Comparison of ENCODE assay signal across 15 cellular contexts in genomic region chr6:149136273-149136912, GRCh38.
A peak's percentile ranks its signal among the peaks of the same experiment; 100 is the strongest.
DNase-seq lines count a peak whose midpoint lies in the region; ATAC-seq, FAIRE-seq and TF ChIP-seq lines count a peak whose summit lies in the region.
"Had no signal": no experiment of that assay in that cellular context is flagged by ENCODE, and none has a peak within 500 bp of the region (broad histone marks: within the 10 kb centered on the region; RNA-seq: fewer than 3 reads in every experiment).

No MANE protein-coding gene starts in this region.

- no peak for FAIRE-seq in H1 (lab: Jason Lieb, UNC)
- FAIRE-seq: D721Med had no signal

- H2BK12ac ChIP-seq in H1 (ENCODE audit: low read depth, low read length): no peak overlapping the region

- H3K23ac ChIP-seq in H1 (ENCODE audit: insufficient read length): peak overlapping the region; percentile 43

- POLR2A ChIA-PET in H1 (lab: Charles Lee; ENCODE audit: partially characterized antibody): no interaction called here

- H3K14ac ChIP-seq in H1 (ENCODE audit: insufficient read length): no peak overlapping the region

- peak overlapping the region; percentile 39 for H3K4me3 ChIP-seq in CD4-positive, CD25-positive, alpha-beta regulatory T cell (ENCODE audit: low read depth, low read length)
- no peak overlapping the region for H3K4me3 ChIP-seq in H1 (ENCODE audit: extremely low read depth in 1 of 4, insufficient read depth in 2 of 4, low read depth in 3 of 4, low read length in 4 of 4)
- no peak overlapping the region for H3K4me3 ChIP-seq in gastrocnemius medialis
- H3K4me3 ChIP-seq: GM23338 had no signal

- H3K18ac ChIP-seq in H1 (ENCODE audit: extremely low read depth, low read length): no peak overlapping the region

- H3K23me2 ChIP-seq in H1 (ENCODE audit: low read depth, low read length): no peaks in the 10 kb centered on the region; the same call in 1 of the 2 replicates

- ATAC-seq in CD4-positive, CD25-positive, alpha-beta regulatory T cell (ENCODE audit: low read depth in 2 of 2): no peak
- ATAC-seq in T-helper 17 cell: no peak
- ATAC-seq in gastrocnemius medialis: no peak
- ATAC-seq: CD8-positive, alpha-beta T cell; GM23338 had no signal

- H3K27me3 Mint-ChIP-seq in activated CD4-positive, alpha-beta T cell treated with anti-CD3 and anti-CD28 coated beads, Interleukin-2, amount 10 ng/mL, durations not matched to agents 24 days and 14 days: no peaks in the 10 kb centered on the region
- H3K27me3 Mint-ChIP-seq in CD4-positive, CD25-positive, alpha-beta regulatory T cell: no peaks in the 10 kb centered on the region
- no peaks in the 10 kb centered on the region for H3K27me3 Mint-ChIP-seq in activated T-helper 2 cell treated with anti-CD3 and anti-CD28 coated beads, Interferon-gamma antibody, Interleukin-2, Interleukin-4, amounts not matched to agents 10 μg/mL and 5 μg/mL and 100 μg/mL, durations not matched to agents 14 hours and 24 hours and 36 hours (ENCODE audit: low read depth)
- no peaks in the 10 kb centered on the region for H3K27me3 Mint-ChIP-seq in T-helper 17 cell

- H3K79me2 ChIP-seq in H1 (ENCODE audit: control insufficient read depth in 1 of 2, insufficient read depth in 2 of 2, low read length in 2 of 2): no peaks in the 10 kb centered on the region

- H2BK5ac ChIP-seq in H1 (ENCODE audit: low read depth, low read length): no peak overlapping the region

- no peak overlapping the region for H3K4me3 Mint-ChIP-seq in activated CD4-positive, alpha-beta T cell treated with anti-CD3 and anti-CD28 coated beads, Interleukin-2, amount 10 ng/mL, durations not matched to agents 24 days and 14 days
- peak overlapping the region in 1 of 4 donors; percentile 32 for H3K4me3 Mint-ChIP-seq in CD4-positive, CD25-positive, alpha-beta regulatory T cell
- no peak overlapping the region for H3K4me3 Mint-ChIP-seq in activated T-helper 2 cell treated with anti-CD3 and anti-CD28 coated beads, Interferon-gamma antibody, Interleukin-2, Interleukin-4, amounts not matched to agents 10 μg/mL and 5 μg/mL and 100 μg/mL, durations not matched to agents 14 hours and 24 hours and 36 hours (ENCODE audit: low read depth)
- no peak overlapping the region for H3K4me3 Mint-ChIP-seq in T-helper 17 cell
- H3K4me3 Mint-ChIP-seq: CD8-positive, alpha-beta T cell; GM23338; H9 had no signal

- no peak overlapping the region for H2AK5ac ChIP-seq in H1 (ENCODE audit: low read depth, low read length)

- no peak overlapping the region for H2AFZ ChIP-seq in H1 (ENCODE audit: low read length)
- H2AFZ ChIP-seq: GM23338 had no signal

- no peak overlapping the region for H3K9ac ChIP-seq in H1 (replicated peaks in 1 of 4; ENCODE audit: extremely low read depth in 1 of 4, low read depth in 3 of 4, low read length in 3 of 4)

- H3K9me3 Mint-ChIP-seq in activated CD4-positive, alpha-beta T cell treated with anti-CD3 and anti-CD28 coated beads, Interleukin-2, amount 10 ng/mL, durations not matched to agents 24 days and 14 days: peaks cover 3% of the 10 kb centered on the region
- peaks cover 1 to 6% (median 4%) of the 10 kb centered on the region in 7 donors for H3K9me3 Mint-ChIP-seq in CD4-positive, CD25-positive, alpha-beta regulatory T cell
- H3K9me3 Mint-ChIP-seq in activated T-helper 2 cell treated with anti-CD3 and anti-CD28 coated beads, Interferon-gamma antibody, Interleukin-2, Interleukin-4, amounts not matched to agents 10 μg/mL and 5 μg/mL and 100 μg/mL, durations not matched to agents 14 hours and 24 hours and 36 hours: no peaks in the 10 kb centered on the region
- H3K9me3 Mint-ChIP-seq: CD8-positive, alpha-beta T cell; GM23338; H9 had no signal

- no peak overlapping the region for H2BK20ac ChIP-seq in H1 (ENCODE audit: low read length)

- no peak overlapping the region for H4K5ac ChIP-seq in H1 (ENCODE audit: insufficient read length, low read depth, low read length)

- no peaks in the 10 kb centered on the region for H3K27me3 ChIP-seq in CD4-positive, CD25-positive, alpha-beta regulatory T cell (ENCODE audit: control insufficient read depth, insufficient read depth, low read length)
- H3K27me3 ChIP-seq in H1 (replicated peaks in 1 of 4; ENCODE audit: control insufficient read depth in 3 of 4, extremely low read depth in 1 of 4, insufficient read depth in 3 of 4, low read length in 3 of 4) (no peaks in the 10 kb centered on the region), gastrocnemius medialis (no peaks in the 10 kb centered on the region)

- intact Hi-C loops in activated CD4-positive, alpha-beta T cell treated with anti-CD3 and anti-CD28 coated beads, Interleukin-2, amount 10 ng/mL, durations not matched to agents 24 days and 14 days (cut with micrococcal nuclease): loop anchor here (1.0 kb wide), 1 partner anchor 8 kb away; no protein-coding TSS in a partner anchor
- intact Hi-C loops in activated T-helper 2 cell treated with anti-CD3 and anti-CD28 coated beads, Interferon-gamma antibody, Interleukin-2, Interleukin-4, amounts not matched to agents 10 μg/mL and 5 μg/mL and 100 μg/mL, durations not matched to agents 14 hours and 24 hours and 36 hours (cut with micrococcal nuclease): no loop called here
- intact Hi-C loops in gastrocnemius medialis (cut with DNase I; ENCODE audit: low total_unique reads): no loop called here

- no peak for TF ChIP-seq RAD21 in H1 (IDR thresholded peaks at IDR 0.05 in 1 of 2, conservative IDR thresholded peaks at IDR 0.05 in 1 of 2; ENCODE audit: low read depth in 2 of 2, low read length in 2 of 2)

- TF ChIP-seq POLR2A in H1 (IDR thresholded peaks at IDR 0.05; ENCODE audit: control extremely low read depth in 1 of 2, low read depth in 2 of 2, low read length in 2 of 2) (no peak), gastrocnemius medialis (IDR thresholded peaks at IDR 0.05) (no peak)

- WGBS in H1 (ENCODE audit: extremely low coverage in 1 of 2, insufficient coverage in 1 of 2, insufficient read length in 1 of 2, insufficient replicate concordance in 2 of 2, low coverage in 1 of 2, low lambda C conversion rate in 2 of 2, missing lambda C conversion rate in 1 of 2), 2 experiments: 47% methylated on average over 5 of the region's 5 CpGs; no CpG with 5 or more reads in 1 of the 2 experiments

- no peak overlapping the region for H2BK15ac ChIP-seq in H1 (ENCODE audit: low read length)

- no peak for TF ChIP-seq EP300 in H1 (IDR thresholded peaks at IDR 0.05; ENCODE audit: borderline replicate concordance in 1 of 2, low read depth in 2 of 2, low read length in 2 of 2)

- no peak overlapping the region for H3K56ac ChIP-seq in H1 (replicated peaks; ENCODE audit: insufficient read length, low read depth, low read length)

- no peak overlapping the region for H4K8ac ChIP-seq in H1 (ENCODE audit: extremely low read depth, insufficient read depth, low read length)

- H3K27ac ChIP-seq in CD4-positive, CD25-positive, alpha-beta regulatory T cell (ENCODE audit: insufficient read depth, low read length, poor library complexity, severe bottlenecking): peak overlapping the region; percentile 15
- H3K27ac ChIP-seq in H1 (ENCODE audit: low read depth, low read length) (no peak overlapping the region), gastrocnemius medialis (no peak overlapping the region)
- H3K27ac ChIP-seq: C4-2B had no signal

- TF ChIP-seq CTCF in H1 (IDR thresholded peaks at IDR 0.05; ENCODE audit: control extremely low read depth in 1 of 3, insufficient read depth in 1 of 3, low read depth in 1 of 3, low read length in 3 of 3) (no peak), gastrocnemius medialis (IDR thresholded peaks at IDR 0.05 in 4 of 5, conservative IDR thresholded peaks at IDR 0.05 in 1 of 5) (no peak)

- no peaks in the 10 kb centered on the region for H3K36me3 ChIP-seq in CD4-positive, CD25-positive, alpha-beta regulatory T cell (ENCODE audit: control insufficient read depth, insufficient read depth, low read length)
- H3K36me3 ChIP-seq in H1 (ENCODE audit: control insufficient read depth in 2 of 4, insufficient read depth in 4 of 4, low read length in 3 of 4) (no peaks in the 10 kb centered on the region; a peak in 1 of 8 replicates), gastrocnemius medialis (no peaks in the 10 kb centered on the region)

- in situ Hi-C loops in gastrocnemius medialis (cut with MboI; ENCODE audit: low sequenced_read_pairs in 4 of 4): no loop called here

- H3K36me3 Mint-ChIP-seq in activated CD4-positive, alpha-beta T cell treated with anti-CD3 and anti-CD28 coated beads, Interleukin-2, amount 10 ng/mL, durations not matched to agents 24 days and 14 days (ENCODE audit: low read depth): peaks cover 20% of the 10 kb centered on the region
- peaks cover 10% of the 10 kb centered on the region for H3K36me3 Mint-ChIP-seq in CD4-positive, CD25-positive, alpha-beta regulatory T cell
- peaks cover 31% of the 10 kb centered on the region for H3K36me3 Mint-ChIP-seq in activated T-helper 2 cell treated with anti-CD3 and anti-CD28 coated beads, Interferon-gamma antibody, Interleukin-2, Interleukin-4, amounts not matched to agents 10 μg/mL and 5 μg/mL and 100 μg/mL, durations not matched to agents 14 hours and 24 hours and 36 hours (ENCODE audit: low read depth)
- no peaks in the 10 kb centered on the region for H3K36me3 Mint-ChIP-seq in T-helper 17 cell (ENCODE audit: low read depth)

- H3K4me2 ChIP-seq in H1 (ENCODE audit: insufficient read depth in 1 of 2, low read depth in 2 of 2, low read length in 2 of 2): no peak overlapping the region
- H3K4me2 ChIP-seq: GM23338 had no signal

- peaks cover 50% of the 10 kb centered on the region for H3K4me1 Mint-ChIP-seq in activated CD4-positive, alpha-beta T cell treated with anti-CD3 and anti-CD28 coated beads, Interleukin-2, amount 10 ng/mL, durations not matched to agents 24 days and 14 days
- H3K4me1 Mint-ChIP-seq in CD4-positive, CD25-positive, alpha-beta regulatory T cell: peaks cover 24 to 59% (median 44%) of the 10 kb centered on the region in 4 donors
- H3K4me1 Mint-ChIP-seq in activated T-helper 2 cell treated with anti-CD3 and anti-CD28 coated beads, Interferon-gamma antibody, Interleukin-2, Interleukin-4, amounts not matched to agents 10 μg/mL and 5 μg/mL and 100 μg/mL, durations not matched to agents 14 hours and 24 hours and 36 hours (ENCODE audit: low read depth): peaks cover 50% of the 10 kb centered on the region
- peaks cover 29% of the 10 kb centered on the region for H3K4me1 Mint-ChIP-seq in T-helper 17 cell
- H3K4me1 Mint-ChIP-seq: GM23338 had no signal

- H3K4me1 ChIP-seq in CD4-positive, CD25-positive, alpha-beta regulatory T cell (ENCODE audit: control insufficient read depth, insufficient read depth, low read length, poor library complexity, severe bottlenecking): peaks cover 59% of the 10 kb centered on the region
- H3K4me1 ChIP-seq in H1 (replicated peaks in 1 of 4; ENCODE audit: control insufficient read depth in 3 of 4, insufficient read depth in 4 of 4, low read length in 3 of 4) (no peaks in the 10 kb centered on the region), gastrocnemius medialis (no peaks in the 10 kb centered on the region)

- H3K79me1 ChIP-seq in H1 (ENCODE audit: low read depth, low read length): no peaks in the 10 kb centered on the region

- CTCF ChIA-PET in H1 (lab: Charles Lee; ENCODE audit: partially characterized antibody): interaction anchor here (0.7 to 1.8 kb wide), 2 partner anchors 9 to 94 kb away, joined by 3 to 5 read pairs; no protein-coding TSS in a partner anchor

- peak; percentile 57 for DNase-seq in activated CD4-positive, alpha-beta T cell treated with anti-CD3 and anti-CD28 coated beads, Interleukin-2, amount 10 ng/mL, durations not matched to agents 24 days and 14 days
- DNase-seq in activated CD4-positive, alpha-beta T cell treated with anti-CD3 and anti-CD28 coated beads, Interleukin-2, amount 50 U/mL, for 48 hours: no peak
- no peak for DNase-seq in CD4-positive, CD25-positive, alpha-beta regulatory T cell
- DNase-seq in activated T-helper 2 cell treated with anti-CD3 and anti-CD28 coated beads, Interferon-gamma antibody, Interleukin-2, Interleukin-4, amounts not matched to agents 10 μg/mL and 5 μg/mL and 100 μg/mL, durations not matched to agents 14 hours and 24 hours and 36 hours (ENCODE audit: low spot score): no peak
- no peak for DNase-seq in H1 (ENCODE audit: low read depth in 1 of 2, low spot score in 2 of 2)
- DNase-seq in T-helper 17 cell: no peak
- no peak for DNase-seq in gastrocnemius medialis
- DNase-seq in EL: no peak
- DNase-seq: ACHN; CD8-positive, alpha-beta T cell; COR-L47; H9 had no signal

- no peak overlapping the region for H3K4ac ChIP-seq in H1 (replicated peaks; ENCODE audit: insufficient read length, low read depth, low read length)

- H2BK120ac ChIP-seq in H1 (replicated peaks; ENCODE audit: low read depth, low read length): no peak overlapping the region

- H4K91ac ChIP-seq in H1 (replicated peaks; ENCODE audit: insufficient read length, low read length): no peak overlapping the region

- no peaks in the 10 kb centered on the region for H3K9me3 ChIP-seq in CD4-positive, CD25-positive, alpha-beta regulatory T cell (ENCODE audit: control insufficient read depth in 2 of 2, low read length in 2 of 2)
- no peaks in the 10 kb centered on the region for H3K9me3 ChIP-seq in H1 (ENCODE audit: insufficient read depth in 2 of 2, low read depth in 1 of 2, low read length in 1 of 2)
- peaks cover 3% of the 10 kb centered on the region for H3K9me3 ChIP-seq in T-helper 17 cell (ENCODE audit: control insufficient read depth, low read length, poor library complexity, severe bottlenecking)
- H3K9me3 ChIP-seq in gastrocnemius medialis: no peaks in the 10 kb centered on the region

- no peak overlapping the region for H3K27ac Mint-ChIP-seq in activated CD4-positive, alpha-beta T cell treated with anti-CD3 and anti-CD28 coated beads, Interleukin-2, amount 10 ng/mL, durations not matched to agents 24 days and 14 days
- H3K27ac Mint-ChIP-seq in CD4-positive, CD25-positive, alpha-beta regulatory T cell: peak overlapping the region in 1 of 3 donors; percentile 39
- peak overlapping the region; percentile 26 for H3K27ac Mint-ChIP-seq in activated T-helper 2 cell treated with anti-CD3 and anti-CD28 coated beads, Interferon-gamma antibody, Interleukin-2, Interleukin-4, amounts not matched to agents 10 μg/mL and 5 μg/mL and 100 μg/mL, durations not matched to agents 14 hours and 24 hours and 36 hours
- no peak overlapping the region for H3K27ac Mint-ChIP-seq in T-helper 17 cell
- H3K27ac Mint-ChIP-seq: CD8-positive, alpha-beta T cell; GM23338; H9 had no signal

- H4K20me1 ChIP-seq in H1 (replicated peaks in 1 of 2; ENCODE audit: control insufficient read depth in 1 of 2, insufficient read depth in 2 of 2, low read length in 2 of 2): no peaks in the 10 kb centered on the region
